ENCODE assay signal across 1 cellular context in the genomic region with DNA sequence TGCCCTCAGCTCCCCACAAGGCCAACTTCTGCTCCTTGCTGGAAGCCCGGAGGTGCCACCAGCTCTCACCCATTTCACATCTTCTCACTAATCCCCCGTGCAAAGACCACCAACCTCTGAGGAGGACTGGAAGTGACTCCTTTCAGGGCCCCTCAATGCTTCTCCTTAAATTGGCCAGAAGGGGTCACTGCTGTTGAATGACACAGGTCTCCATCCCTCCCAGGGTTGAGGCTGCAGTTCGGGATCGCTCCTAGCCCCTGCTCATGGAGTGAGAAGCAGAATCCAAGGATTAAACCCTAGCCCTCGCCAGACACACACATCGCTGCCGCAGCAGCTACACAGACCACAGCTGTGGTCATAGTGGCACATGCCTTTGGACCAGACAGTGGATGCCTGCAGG.
TF ChIP-seq lines count a peak whose summit lies in the region.

No MANE protein-coding gene starts in this region.

TF ChIP-seq in K562, 482 proteins besides CTCF, POLR2A, EP300 and RAD21 (continued from another document):
- TF ChIP-seq POLR3G (IDR thresholded peaks at IDR 0.05; ENCODE audit: extremely low read depth, insufficient read length, insufficient replicate concordance) (no peak), SMARCA4 (IDR thresholded peaks at IDR 0.05) (no peak), ELF4 (CRISPR knock-in tag; IDR thresholded peaks at IDR 0.05) (no peak), RHOXF2B (CRISPR knock-in tag; conservative IDR thresholded peaks at IDR 0.05) (no peak), ILK (tag; IDR thresholded peaks at IDR 0.05; ENCODE audit: borderline replicate concordance, low read depth) (no peak)
- TF ChIP-seq, protein P1, sequence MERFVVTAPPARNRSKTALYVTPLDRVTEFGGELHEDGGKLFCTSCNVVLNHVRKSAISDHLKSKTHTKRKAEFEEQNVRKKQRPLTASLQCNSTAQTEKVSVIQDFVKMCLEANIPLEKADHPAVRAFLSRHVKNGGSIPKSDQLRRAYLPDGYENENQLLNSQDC (CRISPR knock-in tag; IDR thresholded peaks at IDR 0.05): no peak
- TF ChIP-seq, protein P2, sequence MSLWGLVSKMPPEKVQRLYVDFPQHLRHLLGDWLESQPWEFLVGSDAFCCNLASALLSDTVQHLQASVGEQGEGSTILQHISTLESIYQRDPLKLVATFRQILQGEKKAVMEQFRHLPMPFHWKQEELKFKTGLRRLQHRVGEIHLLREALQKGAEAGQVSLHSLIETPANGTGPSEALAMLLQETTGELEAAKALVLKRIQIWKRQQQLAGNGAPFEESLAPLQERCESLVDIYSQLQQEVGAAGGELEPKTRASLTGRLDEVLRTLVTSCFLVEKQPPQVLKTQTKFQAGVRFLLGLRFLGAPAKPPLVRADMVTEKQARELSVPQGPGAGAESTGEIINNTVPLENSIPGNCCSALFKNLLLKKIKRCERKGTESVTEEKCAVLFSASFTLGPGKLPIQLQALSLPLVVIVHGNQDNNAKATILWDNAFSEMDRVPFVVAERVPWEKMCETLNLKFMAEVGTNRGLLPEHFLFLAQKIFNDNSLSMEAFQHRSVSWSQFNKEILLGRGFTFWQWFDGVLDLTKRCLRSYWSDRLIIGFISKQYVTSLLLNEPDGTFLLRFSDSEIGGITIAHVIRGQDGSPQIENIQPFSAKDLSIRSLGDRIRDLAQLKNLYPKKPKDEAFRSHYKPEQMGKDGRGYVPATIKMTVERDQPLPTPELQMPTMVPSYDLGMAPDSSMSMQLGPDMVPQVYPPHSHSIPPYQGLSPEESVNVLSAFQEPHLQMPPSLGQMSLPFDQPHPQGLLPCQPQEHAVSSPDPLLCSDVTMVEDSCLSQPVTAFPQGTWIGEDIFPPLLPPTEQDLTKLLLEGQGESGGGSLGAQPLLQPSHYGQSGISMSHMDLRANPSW (CRISPR knock-in tag; IDR thresholded peaks at IDR 0.05): no peak
- TF ChIP-seq, protein P3, sequence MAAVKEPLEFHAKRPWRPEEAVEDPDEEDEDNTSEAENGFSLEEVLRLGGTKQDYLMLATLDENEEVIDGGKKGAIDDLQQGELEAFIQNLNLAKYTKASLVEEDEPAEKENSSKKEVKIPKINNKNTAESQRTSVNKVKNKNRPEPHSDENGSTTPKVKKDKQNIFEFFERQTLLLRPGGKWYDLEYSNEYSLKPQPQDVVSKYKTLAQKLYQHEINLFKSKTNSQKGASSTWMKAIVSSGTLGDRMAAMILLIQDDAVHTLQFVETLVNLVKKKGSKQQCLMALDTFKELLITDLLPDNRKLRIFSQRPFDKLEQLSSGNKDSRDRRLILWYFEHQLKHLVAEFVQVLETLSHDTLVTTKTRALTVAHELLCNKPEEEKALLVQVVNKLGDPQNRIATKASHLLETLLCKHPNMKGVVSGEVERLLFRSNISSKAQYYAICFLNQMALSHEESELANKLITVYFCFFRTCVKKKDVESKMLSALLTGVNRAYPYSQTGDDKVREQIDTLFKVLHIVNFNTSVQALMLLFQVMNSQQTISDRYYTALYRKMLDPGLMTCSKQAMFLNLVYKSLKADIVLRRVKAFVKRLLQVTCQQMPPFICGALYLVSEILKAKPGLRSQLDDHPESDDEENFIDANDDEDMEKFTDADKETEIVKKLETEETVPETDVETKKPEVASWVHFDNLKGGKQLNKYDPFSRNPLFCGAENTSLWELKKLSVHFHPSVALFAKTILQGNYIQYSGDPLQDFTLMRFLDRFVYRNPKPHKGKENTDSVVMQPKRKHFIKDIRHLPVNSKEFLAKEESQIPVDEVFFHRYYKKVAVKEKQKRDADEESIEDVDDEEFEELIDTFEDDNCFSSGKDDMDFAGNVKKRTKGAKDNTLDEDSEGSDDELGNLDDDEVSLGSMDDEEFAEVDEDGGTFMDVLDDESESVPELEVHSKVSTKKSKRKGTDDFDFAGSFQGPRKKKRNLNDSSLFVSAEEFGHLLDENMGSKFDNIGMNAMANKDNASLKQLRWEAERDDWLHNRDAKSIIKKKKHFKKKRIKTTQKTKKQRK (IDR thresholded peaks at IDR 0.05; ENCODE audit: borderline replicate concordance, low read depth, low read length): no peak
- TF ChIP-seq, protein P4, sequence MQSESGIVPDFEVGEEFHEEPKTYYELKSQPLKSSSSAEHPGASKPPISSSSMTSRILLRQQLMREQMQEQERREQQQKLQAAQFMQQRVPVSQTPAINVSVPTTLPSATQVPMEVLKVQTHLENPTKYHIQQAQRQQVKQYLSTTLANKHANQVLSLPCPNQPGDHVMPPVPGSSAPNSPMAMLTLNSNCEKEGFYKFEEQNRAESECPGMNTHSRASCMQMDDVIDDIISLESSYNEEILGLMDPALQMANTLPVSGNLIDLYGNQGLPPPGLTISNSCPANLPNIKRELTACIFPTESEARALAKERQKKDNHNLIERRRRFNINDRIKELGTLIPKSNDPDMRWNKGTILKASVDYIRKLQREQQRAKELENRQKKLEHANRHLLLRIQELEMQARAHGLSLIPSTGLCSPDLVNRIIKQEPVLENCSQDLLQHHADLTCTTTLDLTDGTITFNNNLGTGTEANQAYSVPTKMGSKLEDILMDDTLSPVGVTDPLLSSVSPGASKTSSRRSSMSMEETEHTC (IDR thresholded peaks at IDR 0.05): no peak
